Comparison of ENCODE assay signal across 1 cellular context in the genomic region with DNA sequence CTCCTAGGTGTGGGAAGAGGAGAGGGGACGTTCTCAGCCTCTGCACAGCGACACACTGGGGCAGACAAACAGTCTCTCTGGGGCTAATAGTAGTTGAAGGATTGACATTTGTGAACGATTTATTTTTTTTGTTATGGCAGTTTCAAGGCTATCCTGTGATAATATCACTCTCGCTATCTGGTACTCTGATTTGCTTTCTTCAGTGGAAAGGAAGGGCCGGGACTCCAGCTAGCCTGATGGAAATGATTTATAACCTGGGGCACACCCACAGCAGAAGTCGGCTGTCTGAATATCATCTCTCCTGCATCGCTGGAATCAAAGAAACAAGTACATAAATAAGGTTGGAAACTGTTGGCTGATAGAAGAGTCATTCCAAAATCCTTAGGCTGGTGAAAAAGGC.
TF ChIP-seq lines count a peak whose summit lies in the region.

No MANE protein-coding gene starts in this region.

TF ChIP-seq in H1, 55 proteins besides CTCF, POLR2A, EP300 and RAD21 (continued from another document):
- TF ChIP-seq BRCA1 (IDR thresholded peaks at IDR 0.05; ENCODE audit: low read depth, low read length), result no peak
- TF ChIP-seq, protein P1, sequence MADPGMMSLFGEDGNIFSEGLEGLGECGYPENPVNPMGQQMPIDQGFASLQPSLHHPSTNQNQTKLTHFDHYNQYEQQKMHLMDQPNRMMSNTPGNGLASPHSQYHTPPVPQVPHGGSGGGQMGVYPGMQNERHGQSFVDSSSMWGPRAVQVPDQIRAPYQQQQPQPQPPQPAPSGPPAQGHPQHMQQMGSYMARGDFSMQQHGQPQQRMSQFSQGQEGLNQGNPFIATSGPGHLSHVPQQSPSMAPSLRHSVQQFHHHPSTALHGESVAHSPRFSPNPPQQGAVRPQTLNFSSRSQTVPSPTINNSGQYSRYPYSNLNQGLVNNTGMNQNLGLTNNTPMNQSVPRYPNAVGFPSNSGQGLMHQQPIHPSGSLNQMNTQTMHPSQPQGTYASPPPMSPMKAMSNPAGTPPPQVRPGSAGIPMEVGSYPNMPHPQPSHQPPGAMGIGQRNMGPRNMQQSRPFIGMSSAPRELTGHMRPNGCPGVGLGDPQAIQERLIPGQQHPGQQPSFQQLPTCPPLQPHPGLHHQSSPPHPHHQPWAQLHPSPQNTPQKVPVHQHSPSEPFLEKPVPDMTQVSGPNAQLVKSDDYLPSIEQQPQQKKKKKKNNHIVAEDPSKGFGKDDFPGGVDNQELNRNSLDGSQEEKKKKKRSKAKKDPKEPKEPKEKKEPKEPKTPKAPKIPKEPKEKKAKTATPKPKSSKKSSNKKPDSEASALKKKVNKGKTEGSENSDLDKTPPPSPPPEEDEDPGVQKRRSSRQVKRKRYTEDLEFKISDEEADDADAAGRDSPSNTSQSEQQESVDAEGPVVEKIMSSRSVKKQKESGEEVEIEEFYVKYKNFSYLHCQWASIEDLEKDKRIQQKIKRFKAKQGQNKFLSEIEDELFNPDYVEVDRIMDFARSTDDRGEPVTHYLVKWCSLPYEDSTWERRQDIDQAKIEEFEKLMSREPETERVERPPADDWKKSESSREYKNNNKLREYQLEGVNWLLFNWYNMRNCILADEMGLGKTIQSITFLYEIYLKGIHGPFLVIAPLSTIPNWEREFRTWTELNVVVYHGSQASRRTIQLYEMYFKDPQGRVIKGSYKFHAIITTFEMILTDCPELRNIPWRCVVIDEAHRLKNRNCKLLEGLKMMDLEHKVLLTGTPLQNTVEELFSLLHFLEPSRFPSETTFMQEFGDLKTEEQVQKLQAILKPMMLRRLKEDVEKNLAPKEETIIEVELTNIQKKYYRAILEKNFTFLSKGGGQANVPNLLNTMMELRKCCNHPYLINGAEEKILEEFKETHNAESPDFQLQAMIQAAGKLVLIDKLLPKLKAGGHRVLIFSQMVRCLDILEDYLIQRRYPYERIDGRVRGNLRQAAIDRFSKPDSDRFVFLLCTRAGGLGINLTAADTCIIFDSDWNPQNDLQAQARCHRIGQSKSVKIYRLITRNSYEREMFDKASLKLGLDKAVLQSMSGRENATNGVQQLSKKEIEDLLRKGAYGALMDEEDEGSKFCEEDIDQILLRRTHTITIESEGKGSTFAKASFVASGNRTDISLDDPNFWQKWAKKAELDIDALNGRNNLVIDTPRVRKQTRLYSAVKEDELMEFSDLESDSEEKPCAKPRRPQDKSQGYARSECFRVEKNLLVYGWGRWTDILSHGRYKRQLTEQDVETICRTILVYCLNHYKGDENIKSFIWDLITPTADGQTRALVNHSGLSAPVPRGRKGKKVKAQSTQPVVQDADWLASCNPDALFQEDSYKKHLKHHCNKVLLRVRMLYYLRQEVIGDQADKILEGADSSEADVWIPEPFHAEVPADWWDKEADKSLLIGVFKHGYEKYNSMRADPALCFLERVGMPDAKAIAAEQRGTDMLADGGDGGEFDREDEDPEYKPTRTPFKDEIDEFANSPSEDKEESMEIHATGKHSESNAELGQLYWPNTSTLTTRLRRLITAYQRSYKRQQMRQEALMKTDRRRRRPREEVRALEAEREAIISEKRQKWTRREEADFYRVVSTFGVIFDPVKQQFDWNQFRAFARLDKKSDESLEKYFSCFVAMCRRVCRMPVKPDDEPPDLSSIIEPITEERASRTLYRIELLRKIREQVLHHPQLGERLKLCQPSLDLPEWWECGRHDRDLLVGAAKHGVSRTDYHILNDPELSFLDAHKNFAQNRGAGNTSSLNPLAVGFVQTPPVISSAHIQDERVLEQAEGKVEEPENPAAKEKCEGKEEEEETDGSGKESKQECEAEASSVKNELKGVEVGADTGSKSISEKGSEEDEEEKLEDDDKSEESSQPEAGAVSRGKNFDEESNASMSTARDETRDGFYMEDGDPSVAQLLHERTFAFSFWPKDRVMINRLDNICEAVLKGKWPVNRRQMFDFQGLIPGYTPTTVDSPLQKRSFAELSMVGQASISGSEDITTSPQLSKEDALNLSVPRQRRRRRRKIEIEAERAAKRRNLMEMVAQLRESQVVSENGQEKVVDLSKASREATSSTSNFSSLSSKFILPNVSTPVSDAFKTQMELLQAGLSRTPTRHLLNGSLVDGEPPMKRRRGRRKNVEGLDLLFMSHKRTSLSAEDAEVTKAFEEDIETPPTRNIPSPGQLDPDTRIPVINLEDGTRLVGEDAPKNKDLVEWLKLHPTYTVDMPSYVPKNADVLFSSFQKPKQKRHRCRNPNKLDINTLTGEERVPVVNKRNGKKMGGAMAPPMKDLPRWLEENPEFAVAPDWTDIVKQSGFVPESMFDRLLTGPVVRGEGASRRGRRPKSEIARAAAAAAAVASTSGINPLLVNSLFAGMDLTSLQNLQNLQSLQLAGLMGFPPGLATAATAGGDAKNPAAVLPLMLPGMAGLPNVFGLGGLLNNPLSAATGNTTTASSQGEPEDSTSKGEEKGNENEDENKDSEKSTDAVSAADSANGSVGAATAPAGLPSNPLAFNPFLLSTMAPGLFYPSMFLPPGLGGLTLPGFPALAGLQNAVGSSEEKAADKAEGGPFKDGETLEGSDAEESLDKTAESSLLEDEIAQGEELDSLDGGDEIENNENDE (IDR thresholded peaks at IDR 0.05; ENCODE audit: insufficient replicate concordance, low read length), result no peak
- TF ChIP-seq BACH1 (IDR thresholded peaks at IDR 0.05; ENCODE audit: low read length), result no peak
- TF ChIP-seq POLR2AphosphoS5 (IDR thresholded peaks at IDR 0.05; ENCODE audit: low read depth, low read length), result no peak
- TF ChIP-seq, protein P2, sequence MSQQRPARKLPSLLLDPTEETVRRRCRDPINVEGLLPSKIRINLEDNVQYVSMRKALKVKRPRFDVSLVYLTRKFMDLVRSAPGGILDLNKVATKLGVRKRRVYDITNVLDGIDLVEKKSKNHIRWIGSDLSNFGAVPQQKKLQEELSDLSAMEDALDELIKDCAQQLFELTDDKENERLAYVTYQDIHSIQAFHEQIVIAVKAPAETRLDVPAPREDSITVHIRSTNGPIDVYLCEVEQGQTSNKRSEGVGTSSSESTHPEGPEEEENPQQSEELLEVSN (IDR thresholded peaks at IDR 0.05), result no peak
- TF ChIP-seq FOSL1 (IDR thresholded peaks at IDR 0.05; ENCODE audit: insufficient read depth, low read depth, low read length), result no peak
- TF ChIP-seq TCF12 (IDR thresholded peaks at IDR 0.05; ENCODE audit: low read depth, low read length), result no peak
- no peak for TF ChIP-seq TAF1 (IDR thresholded peaks at IDR 0.05; ENCODE audit: low read depth, low read length)
